ENCODE assay signal across 8 cellular contexts in the genomic region with DNA sequence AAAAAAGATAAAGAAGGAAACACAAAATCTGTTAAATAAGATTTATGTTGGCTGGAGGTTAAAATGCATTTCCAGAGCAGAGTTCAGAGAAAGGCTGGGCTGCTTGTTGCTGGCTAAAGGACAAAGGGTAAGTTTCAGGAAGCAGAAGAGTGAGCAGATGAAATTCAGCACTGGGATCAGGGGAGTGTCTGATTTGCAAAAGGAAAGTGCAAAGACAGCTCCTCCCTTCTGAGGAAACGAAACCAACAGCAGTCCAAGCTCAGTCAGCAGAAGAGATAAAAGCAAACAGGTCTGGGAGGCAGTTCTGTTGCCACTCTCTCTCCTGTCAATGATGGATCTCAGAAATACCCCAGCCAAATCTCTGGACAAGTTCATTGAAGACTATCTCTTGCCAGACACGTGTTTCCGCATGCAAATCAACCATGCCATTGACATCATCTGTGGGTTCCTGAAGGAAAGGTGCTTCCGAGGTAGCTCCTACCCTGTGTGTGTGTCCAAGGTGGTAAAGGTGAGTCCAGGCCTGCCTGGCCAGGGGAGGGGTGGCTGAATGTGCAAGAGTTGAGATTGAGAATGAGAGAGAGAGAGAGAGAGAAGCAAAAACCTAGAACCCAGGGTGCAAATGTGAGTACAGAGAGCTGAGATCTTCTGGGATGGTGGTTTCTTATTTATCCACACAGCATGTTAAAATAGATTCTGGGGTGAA. TPM values are rescaled to one million over a fixed set of nuclear protein-coding genes. Genes with fewer than 3 reads are reported as not detected.
DNase-seq lines count a peak whose midpoint lies in the region; ATAC-seq, FAIRE-seq and TF ChIP-seq lines count a peak whose summit lies in the region.

Gene OAS1 (plus strand): TSS at position 251 of the 703 bp plus-strand sequence. CDS start 78 bp downstream, at position 329.

- DNase-seq in HTR-8/SVneo (ENCODE audit: insufficient read length, low spot score) = peak; percentile 48
- DNase-seq in dorsolateral prefrontal cortex = no peak
- peak; percentile 51 for DNase-seq in mesendoderm
- peak in 1 of 2 donors; percentile 33 for DNase-seq in tibial nerve (ENCODE audit: low spot score in 2 of 2)
- no peak for DNase-seq in NCI-H128 (lab: John Stamatoyannopoulos, UW; ENCODE audit: unreplicated experiment)

- WGBS in mesendoderm (ENCODE audit: extremely low coverage, insufficient coverage, low lambda C conversion rate) = no CpG with 5 or more reads among the region's 4 CpGs
- 23 to 26% methylated on average over 4 of the region's 4 CpGs for WGBS in tibial nerve, 2 donors

- peak; percentile 16 for FAIRE-seq in HTR-8/SVneo (lab: Jason Lieb, UNC)

- TF ChIP-seq CTCF in SU-DHL-6 (IDR thresholded peaks at IDR 0.05; ENCODE audit: insufficient read depth, low read length, poor library complexity, severe bottlenecking) (no peak), dorsolateral prefrontal cortex (IDR thresholded peaks at IDR 0.05 in 54 of 56, conservative IDR thresholded peaks at IDR 0.05 in 2 of 56; ENCODE audit: low read depth in 1 of 56, partially characterized antibody in 56 of 56) (no peak), tibial nerve (IDR thresholded peaks at IDR 0.05) (no peak)

- H3K27ac ChIP-seq in SU-DHL-6 (ENCODE audit: low read depth, low read length) (peak within 1 kb of the TSS; percentile 87), dorsolateral prefrontal cortex (peak within 1 kb of the TSS in 33 of 59 donors; percentile 2 to 66 (median 34)), mesendoderm (ENCODE audit: low read depth, low read length) (no peak within 1 kb of the TSS), tibial nerve (peak within 1 kb of the TSS in 3 of 4 donors; percentile 50 to 67 (median 66))

- H4K8ac ChIP-seq in mesendoderm (ENCODE audit: low read depth, low read length) = no peak within 1 kb of the TSS

- H3K4ac ChIP-seq in mesendoderm (ENCODE audit: low read depth, low read length) = no peak within 1 kb of the TSS

- H2BK5ac ChIP-seq in mesendoderm (ENCODE audit: low read length) = no peak within 1 kb of the TSS

- H2BK120ac ChIP-seq in mesendoderm (ENCODE audit: low read depth, low read length) = no peak within 1 kb of the TSS

- H3K79me2 ChIP-seq in SU-DHL-6 (ENCODE audit: insufficient read depth, low read length) = peaks cover 7% of the 10 kb centered on the region; the same call in 1 of the 2 replicates
- H3K79me2 ChIP-seq in mesendoderm (ENCODE audit: control insufficient read depth, insufficient read depth, low read length) = no peaks in the 10 kb centered on the region

- peak; percentile 71 for ATAC-seq in GM21423 (IDR thresholded peaks at IDR 0.05; ENCODE audit: unreplicated experiment)

- H4K5ac ChIP-seq in mesendoderm (ENCODE audit: low read length) = no peak within 1 kb of the TSS

- TF ChIP-seq POLR2A in tibial nerve (IDR thresholded peaks at IDR 0.05) = no peak

- no peaks in the 10 kb centered on the region for H4K20me1 ChIP-seq in SU-DHL-6 (ENCODE audit: low read depth, low read length)

- H3K4me3 ChIP-seq in GM08714 (ENCODE audit: low read length) = peak within 1 kb of the TSS; percentile 91
- peak within 1 kb of the TSS; percentile 51 for H3K4me3 ChIP-seq in SU-DHL-6 (ENCODE audit: insufficient read depth, low read length, poor library complexity, severe bottlenecking)
- peak within 1 kb of the TSS in 56 of 59 donors; percentile 8 to 66 (median 37) for H3K4me3 ChIP-seq in dorsolateral prefrontal cortex
- H3K4me3 ChIP-seq in mesendoderm (ENCODE audit: low read length) = no peak within 1 kb of the TSS
- peak within 1 kb of the TSS; percentile 17 to 53 (median 38) for H3K4me3 ChIP-seq in tibial nerve

- no peak within 1 kb of the TSS for H3K18ac ChIP-seq in mesendoderm (ENCODE audit: low read length)

- H3K9me3 ChIP-seq in SU-DHL-6 (ENCODE audit: insufficient read depth, low read length) (no peaks in the 10 kb centered on the region), tibial nerve (peaks cover 0 to 2% (median 0%) of the 10 kb centered on the region in 4 donors)

- peak in 1 of 2 donors; percentile 63 for TF ChIP-seq EP300 in tibial nerve (IDR thresholded peaks at IDR 0.05)

- no peaks in the 10 kb centered on the region for H3K4me1 ChIP-seq in mesendoderm (ENCODE audit: control insufficient read depth, low read depth, low read length)
- H3K4me1 ChIP-seq in tibial nerve = peaks cover 0 to 55% (median 32%) of the 10 kb centered on the region in 4 donors

- H3K23ac ChIP-seq in mesendoderm (ENCODE audit: low read length) = no peak within 1 kb of the TSS

- H2AFZ ChIP-seq in SU-DHL-6 (ENCODE audit: low read depth, low read length, severe bottlenecking) = no peak within 1 kb of the TSS

- H3K79me1 ChIP-seq in mesendoderm (ENCODE audit: low read length) = no peaks in the 10 kb centered on the region

- intact Hi-C loops in dorsolateral prefrontal cortex (cut with DNase I) = no loop called here

- H3K4me2 ChIP-seq in SU-DHL-6 (ENCODE audit: low read depth, low read length, poor library complexity, severe bottlenecking) = peak within 1 kb of the TSS; percentile 65
- H3K4me2 ChIP-seq in mesendoderm (ENCODE audit: low read length) = no peak within 1 kb of the TSS

- no peaks in the 10 kb centered on the region for H3K9me2 ChIP-seq in SU-DHL-6 (replicated peaks; ENCODE audit: insufficient read depth, low read length)

- H3K9ac ChIP-seq in SU-DHL-6 (ENCODE audit: low read length) = peak within 1 kb of the TSS; percentile 51
- no peak within 1 kb of the TSS for H3K9ac ChIP-seq in mesendoderm (ENCODE audit: low read length)

- no peaks in the 10 kb centered on the region for H3F3A ChIP-seq in SU-DHL-6 (ENCODE audit: insufficient read depth)

- H2BK15ac ChIP-seq in mesendoderm (replicated peaks; ENCODE audit: low read depth) = no peak within 1 kb of the TSS

- no peak within 1 kb of the TSS for H2AK5ac ChIP-seq in mesendoderm (ENCODE audit: low read length)

- peak within 1 kb of the TSS; percentile 47 for H3K56ac ChIP-seq in mesendoderm (ENCODE audit: low read length)

- H3K27me3 ChIP-seq in SU-DHL-6 (ENCODE audit: low read length) (no peaks in the 10 kb centered on the region), dorsolateral prefrontal cortex (peaks cover 0 to under 1% (median 0%) of the 10 kb centered on the region in 45 donors), mesendoderm (ENCODE audit: insufficient read depth, low read length, poor library complexity) (no peaks in the 10 kb centered on the region), tibial nerve (no peaks in the 10 kb centered on the region)

- H3K36me3 ChIP-seq in SU-DHL-6 (ENCODE audit: low read length) = 0 out of 2 replicates have a peak, but pooled peaks cover 3% of the 10 kb centered on the region
- H3K36me3 ChIP-seq in mesendoderm (ENCODE audit: control insufficient read depth, insufficient read depth, low read length) = no peaks in the 10 kb centered on the region
- peaks cover 0 to 17% (median 0%) of the 10 kb centered on the region in 3 donors for H3K36me3 ChIP-seq in tibial nerve

RNA-seq across cellular contexts. Expression of gene OAS1, which starts in this region (rescaled TPM):
- total RNA-seq in dorsolateral prefrontal cortex = 10 to 100 TPM in 33 of 120 experiments, 1 to 10 TPM in 87; 2.5 to 87.4 (median 7.9) TPM
- polyA plus RNA-seq in mesendoderm (2013, experiment 1 of 2) = 0.03 TPM
- 0.04 TPM for polyA plus RNA-seq in mesendoderm (2013, experiment 2 of 2)
- total RNA-seq in tibial nerve = 10 to 100 TPM in 2 of 4 donors, 1 to 10 TPM in 2; 8.2 to 22.8 (median 11.3) TPM

Comparison
In these comparisons a context has a peak if more than half of its experiments do, and no peak if none do; other contexts are left out.
1. DNase-seq: peak in HTR-8/SVneo (single experiment) and mesendoderm (single experiment); none in dorsolateral prefrontal cortex (0 of 10) and NCI-H128 (single experiment).